In the genomic region with DNA sequence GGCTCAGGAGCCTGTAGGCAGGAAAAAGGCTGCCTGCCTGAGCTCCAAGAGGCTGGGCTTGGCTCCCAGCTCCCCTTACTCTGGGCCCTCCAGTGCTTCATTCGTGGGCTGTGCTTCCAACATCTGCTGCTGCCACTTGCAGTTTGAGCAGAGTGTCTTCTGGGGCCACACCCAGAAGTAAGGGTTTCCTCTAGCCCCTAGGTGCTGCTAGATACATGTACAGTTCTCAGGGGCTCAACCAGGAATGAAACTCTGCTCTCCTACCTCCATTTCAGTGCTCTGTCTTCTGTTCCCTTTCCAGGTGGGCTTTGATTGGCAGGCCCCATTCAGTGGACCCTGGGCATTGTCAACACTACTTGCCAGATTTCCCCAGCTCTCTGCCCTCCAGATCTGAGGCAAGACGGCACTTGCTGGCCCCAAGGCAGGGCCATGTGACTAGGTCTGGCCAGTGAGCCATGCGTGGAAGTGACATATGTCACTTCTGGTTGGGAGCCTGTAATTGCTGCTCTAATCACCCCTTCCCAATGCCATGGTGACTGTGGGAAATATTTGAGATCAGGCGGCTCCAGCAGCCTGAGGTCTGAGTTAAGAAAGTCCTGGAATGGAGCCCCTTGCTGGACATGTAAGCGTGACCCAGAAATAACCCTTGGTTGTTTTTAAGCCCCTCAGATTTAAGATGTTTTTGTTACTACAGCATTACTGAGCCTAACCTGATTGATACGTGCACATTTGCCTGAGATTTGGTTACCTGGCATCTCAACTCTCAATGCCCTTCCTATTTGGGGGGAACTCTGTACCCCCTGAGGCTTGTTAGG, we compare ENCODE assay signal across 8 cellular contexts.
DNase-seq lines count a peak whose midpoint lies in the region; ATAC-seq and TF ChIP-seq lines count a peak whose summit lies in the region.

No MANE protein-coding gene starts in this region.

- H4K20me1 ChIP-seq in KMS-11 (ENCODE audit: insufficient read depth), result no peaks in the 10 kb centered on the region

- no peaks in the 10 kb centered on the region for H3K36me3 Mint-ChIP-seq in stimulated activated memory B cell treated with anti-CD40 and anti-IgM and Interleukin-4, amounts not matched to agents 10 μg/mL and 1 μg/mL and 100 μg/mL, for 72 hours

- no peak overlapping the region for H3K4me3 ChIP-seq in KMS-11 (IDR thresholded peaks at IDR 0.05; ENCODE audit: insufficient read depth, low read depth, low read length)
- no peak overlapping the region for H3K4me3 ChIP-seq in choroid plexus epithelial cell (ENCODE audit: low read depth, low read length)

- H3K79me2 ChIP-seq in KMS-11 (ENCODE audit: insufficient read depth, low read depth), result no peaks in the 10 kb centered on the region

- H3K27ac ChIP-seq in KMS-11, result no peak overlapping the region

- no peaks in the 10 kb centered on the region for H3K27me3 ChIP-seq in KMS-11 (ENCODE audit: insufficient read depth, low read depth)

- H3K36me3 ChIP-seq in KMS-11 (ENCODE audit: insufficient read depth), result no peaks in the 10 kb centered on the region

- H3K4me2 ChIP-seq in KMS-11, result no peak overlapping the region

- TF ChIP-seq CTCF in KMS-11 (conservative IDR thresholded peaks at IDR 0.05; ENCODE audit: low read depth, low read length) (no peak), choroid plexus epithelial cell (conservative IDR thresholded peaks at IDR 0.05; ENCODE audit: low read depth, low read length) (peak; percentile 54)

- H3K27ac Mint-ChIP-seq in stimulated activated memory B cell treated with anti-CD40 and anti-IgM and Interleukin-4, amounts not matched to agents 10 μg/mL and 1 μg/mL and 100 μg/mL, for 72 hours, result peak overlapping the region; percentile 80

- peak; percentile 79 for ATAC-seq in stimulated activated memory B cell treated with anti-CD40 and anti-IgM and Interleukin-4, amounts not matched to agents 10 μg/mL and 1 μg/mL and 100 μg/mL, for 72 hours
- ATAC-seq in GM19452 (IDR thresholded peaks at IDR 0.05; ENCODE audit: unreplicated experiment), result no peak

- H3K4me1 Mint-ChIP-seq in stimulated activated memory B cell treated with anti-CD40 and anti-IgM and Interleukin-4, amounts not matched to agents 10 μg/mL and 1 μg/mL and 100 μg/mL, for 72 hours, result peaks cover 24% of the 10 kb centered on the region

- H3K4me3 Mint-ChIP-seq in stimulated activated memory B cell treated with anti-CD40 and anti-IgM and Interleukin-4, amounts not matched to agents 10 μg/mL and 1 μg/mL and 100 μg/mL, for 72 hours, result no peak overlapping the region

- H3K4me1 ChIP-seq in KMS-11 (ENCODE audit: low read depth, poor library complexity, severe bottlenecking), result peaks cover 17% of the 10 kb centered on the region

- peak overlapping the region; percentile 22; the same call in 1 of the 2 replicates for H2AFZ ChIP-seq in KMS-11 (ENCODE audit: low read depth)

- no peaks in the 10 kb centered on the region for H3K9me3 Mint-ChIP-seq in stimulated activated memory B cell treated with anti-CD40 and anti-IgM and Interleukin-4, amounts not matched to agents 10 μg/mL and 1 μg/mL and 100 μg/mL, for 72 hours

- H3K27me3 Mint-ChIP-seq in stimulated activated memory B cell treated with anti-CD40 and anti-IgM and Interleukin-4, amounts not matched to agents 10 μg/mL and 1 μg/mL and 100 μg/mL, for 72 hours, result no peaks in the 10 kb centered on the region

- DNase-seq in SKM-1 treated with dmso at 0.1 percent for 144 hours (lab: John Stamatoyannopoulos, UW; ENCODE audit: unreplicated experiment), result peak; percentile 30
- DNase-seq in SKM-1 (lab: John Stamatoyannopoulos, UW; ENCODE audit: unreplicated experiment), result no peak
- DNase-seq in choroid plexus epithelial cell (ENCODE audit: low read depth), result peak; percentile 49
- DNase-seq in CD1c-positive myeloid dendritic cell (ENCODE audit: extremely low spot score), result no peak
- DNase-seq in effector CD8-positive, alpha-beta T cell (lab: John Stamatoyannopoulos, UW), result no peak

- no peak overlapping the region for H3K9ac ChIP-seq in KMS-11

Comparison
In these comparisons a context has a peak if more than half of its experiments do, and no peak if none do; other contexts are left out.
1. DNase-seq: peak in SKM-1 treated with dmso at 0.1 percent for 144 hours (single experiment) and choroid plexus epithelial cell (single experiment); none in SKM-1 (single experiment), CD1c-positive myeloid dendritic cell (single experiment) and effector CD8-positive, alpha-beta T cell (single experiment).